21 cellular contexts compared by ENCODE assay signal in the genomic region with DNA sequence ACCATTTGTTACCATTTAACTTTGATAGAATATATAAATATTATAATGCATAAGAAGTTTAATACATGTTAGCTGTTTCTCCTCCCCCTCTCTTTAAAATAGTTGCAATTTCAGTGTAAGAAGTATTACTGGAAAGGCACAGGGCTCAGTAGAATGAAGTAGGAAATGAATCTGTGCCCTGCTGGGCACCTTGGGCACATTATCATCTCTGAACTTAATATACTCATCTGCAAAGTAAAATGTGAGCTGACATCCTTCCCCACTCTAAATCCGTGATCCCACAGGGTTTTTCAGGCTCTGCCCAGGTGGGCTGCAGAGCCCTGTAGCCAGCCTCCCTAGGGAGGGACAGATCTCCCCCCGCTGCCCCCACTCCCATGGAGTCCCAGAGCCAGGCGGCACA. TPM values are rescaled to one million over a fixed set of nuclear protein-coding genes. Genes with fewer than 3 reads are reported as not detected.
DNase-seq lines count a peak whose midpoint lies in the region; ATAC-seq lines count a peak whose summit lies in the region.
"Had no signal": no experiment of that assay in that cellular context is flagged by ENCODE, and none has a peak within 500 bp of the region (broad histone marks: within the 10 kb centered on the region; RNA-seq: fewer than 3 reads in every experiment).

No MANE protein-coding gene starts in this region.

- H3K18ac ChIP-seq in neuronal stem cell (ENCODE audit: low read length): peak overlapping the region; percentile 46

- no peak overlapping the region for H2BK15ac ChIP-seq in neuronal stem cell (ENCODE audit: low read length)

- DNase-seq in NCI-H82 (lab: John Stamatoyannopoulos, UW) (peak; percentile 9), NCI-H82 treated with DMSO at 0.1 percent for 48 hours (lab: John Stamatoyannopoulos, UW; ENCODE audit: unreplicated experiment) (no peak), neuronal stem cell (ENCODE audit: low spot score) (no peak), NCI-H1105 treated with DMSO at 0.1 percent for 48 hours (lab: John Stamatoyannopoulos, UW) (no peak)
- DNase-seq in activated naive CD8-positive, alpha-beta T cell treated with anti-CD3 and anti-CD28 coated beads for 36 hours: no peak
- DNase-seq: 8988T, EL, KBM-7, NCI-H1105, NCI-H187, NCI-H2107, NCI-H2227 treated with DMSO at 0.1 percent for 48 hours, NCI-H524, PC-3, RPMI8226, SHP77 treated with DMSO at 0.1 percent for 48 hours had no signal

- no peak overlapping the region for H2BK5ac ChIP-seq in neuronal stem cell (ENCODE audit: low read length)

- no peak overlapping the region for H3K9ac ChIP-seq in neuronal stem cell (ENCODE audit: low read depth, low read length, poor library complexity)

- no peak overlapping the region for H2AK5ac ChIP-seq in neuronal stem cell (ENCODE audit: low read depth, low read length)

- peak overlapping the region; percentile 46 for H3K27ac Mint-ChIP-seq in activated naive CD8-positive, alpha-beta T cell
- no peak overlapping the region for H3K27ac Mint-ChIP-seq in activated naive CD8-positive, alpha-beta T cell treated with anti-CD3 and anti-CD28 coated beads for 36 hours
- peak overlapping the region; percentile 74 for H3K27ac Mint-ChIP-seq in T-helper 1 cell treated with Interleukin-12 subunit alpha and Interleukin-12 subunit beta and Interleukin-4 antibody, amounts not matched to agents 30 μg/mL and 1 μg/mL, for 36 hours

- no peak overlapping the region for H2BK120ac ChIP-seq in neuronal stem cell (ENCODE audit: low read depth, low read length)

- H4K8ac ChIP-seq in neuronal stem cell (ENCODE audit: low read depth, low read length): no peak overlapping the region

- H3K4me1 ChIP-seq in neuronal stem cell (ENCODE audit: control insufficient read depth in 2 of 2, insufficient read depth in 1 of 2, low read depth in 1 of 2, low read length in 2 of 2): peaks cover 3 to 6% of the 10 kb centered on the region in 2 donors

- H3K23ac ChIP-seq in neuronal stem cell (ENCODE audit: low read depth, low read length, poor library complexity): no peak overlapping the region

- H2AFZ ChIP-seq in neuronal stem cell (ENCODE audit: low read length): no peak overlapping the region

- no peak for ATAC-seq in GM18520 (IDR thresholded peaks at IDR 0.05; ENCODE audit: unreplicated experiment)
- ATAC-seq: GM12878, PC-3 had no signal

- H3K4ac ChIP-seq in neuronal stem cell (ENCODE audit: low read length): peak overlapping the region; percentile 76

- H3K36me3 ChIP-seq in neuronal stem cell (replicated peaks in 1 of 2; ENCODE audit: control insufficient read depth in 2 of 2, insufficient read depth in 2 of 2, low read length in 2 of 2): no peaks in the 10 kb centered on the region

- H3K9me3 Mint-ChIP-seq in activated naive CD8-positive, alpha-beta T cell (ENCODE audit: low read depth): peaks cover 3% of the 10 kb centered on the region
- H3K9me3 Mint-ChIP-seq in activated naive CD8-positive, alpha-beta T cell treated with anti-CD3 and anti-CD28 coated beads for 36 hours: peaks cover 11% of the 10 kb centered on the region
- H3K9me3 Mint-ChIP-seq in T-helper 1 cell treated with Interleukin-12 subunit alpha and Interleukin-12 subunit beta and Interleukin-4 antibody, amounts not matched to agents 30 μg/mL and 1 μg/mL, for 36 hours: no peaks in the 10 kb centered on the region

- no CpG with 5 or more reads among the region's 3 CpGs for WGBS in neuronal stem cell (ENCODE audit: extremely low coverage in 2 of 2, insufficient read length in 2 of 2, insufficient replicate concordance in 1 of 2), 2 donors

- H3K36me3 Mint-ChIP-seq in activated naive CD8-positive, alpha-beta T cell: peaks cover 25% of the 10 kb centered on the region
- peaks cover 60% of the 10 kb centered on the region for H3K36me3 Mint-ChIP-seq in activated naive CD8-positive, alpha-beta T cell treated with anti-CD3 and anti-CD28 coated beads for 36 hours
- peaks cover 84% of the 10 kb centered on the region for H3K36me3 Mint-ChIP-seq in T-helper 1 cell treated with Interleukin-12 subunit alpha and Interleukin-12 subunit beta and Interleukin-4 antibody, amounts not matched to agents 30 μg/mL and 1 μg/mL, for 36 hours (ENCODE audit: low read depth)

- peaks cover 0 to 2% of the 10 kb centered on the region in 2 donors for H3K9me3 ChIP-seq in neuronal stem cell (replicated peaks in 1 of 2; ENCODE audit: control insufficient read depth in 2 of 2, insufficient read depth in 1 of 2, low read depth in 1 of 2, low read length in 2 of 2)

- H3K4me1 Mint-ChIP-seq in activated naive CD8-positive, alpha-beta T cell (ENCODE audit: low read depth): peaks cover 57% of the 10 kb centered on the region
- peaks cover 37% of the 10 kb centered on the region for H3K4me1 Mint-ChIP-seq in activated naive CD8-positive, alpha-beta T cell treated with anti-CD3 and anti-CD28 coated beads for 36 hours
- H3K4me1 Mint-ChIP-seq in T-helper 1 cell treated with Interleukin-12 subunit alpha and Interleukin-12 subunit beta and Interleukin-4 antibody, amounts not matched to agents 30 μg/mL and 1 μg/mL, for 36 hours (ENCODE audit: low read depth): peaks cover 59% of the 10 kb centered on the region

- no peaks in the 10 kb centered on the region for H3K27me3 Mint-ChIP-seq in activated naive CD8-positive, alpha-beta T cell
- no peaks in the 10 kb centered on the region for H3K27me3 Mint-ChIP-seq in activated naive CD8-positive, alpha-beta T cell treated with anti-CD3 and anti-CD28 coated beads for 36 hours
- H3K27me3 Mint-ChIP-seq in T-helper 1 cell treated with Interleukin-12 subunit alpha and Interleukin-12 subunit beta and Interleukin-4 antibody, amounts not matched to agents 30 μg/mL and 1 μg/mL, for 36 hours (ENCODE audit: low read depth): no peaks in the 10 kb centered on the region

- no peak overlapping the region for H3K4me3 Mint-ChIP-seq in activated naive CD8-positive, alpha-beta T cell
- H3K4me3 Mint-ChIP-seq in activated naive CD8-positive, alpha-beta T cell treated with anti-CD3 and anti-CD28 coated beads for 36 hours: no peak overlapping the region
- no peak overlapping the region for H3K4me3 Mint-ChIP-seq in T-helper 1 cell treated with Interleukin-12 subunit alpha and Interleukin-12 subunit beta and Interleukin-4 antibody, amounts not matched to agents 30 μg/mL and 1 μg/mL, for 36 hours
- H3K4me3 Mint-ChIP-seq: CD14-positive monocyte had no signal

- H3K14ac ChIP-seq in neuronal stem cell (ENCODE audit: low read length): no peak overlapping the region

- no peak overlapping the region for H4K91ac ChIP-seq in neuronal stem cell (ENCODE audit: low read depth, low read length, poor library complexity)

- no peak overlapping the region for H3K27ac ChIP-seq in neuronal stem cell (replicated peaks; ENCODE audit: low read length)

- H3K4me2 ChIP-seq in neuronal stem cell (ENCODE audit: insufficient read depth, low read length, poor library complexity, severe bottlenecking): no peak overlapping the region

- H3K27me3 ChIP-seq in neuronal stem cell (ENCODE audit: control insufficient read depth in 3 of 3, insufficient read depth in 3 of 3, low read depth in 1 of 3, low read length in 3 of 3): no peaks in the 10 kb centered on the region

- H3K79me1 ChIP-seq in neuronal stem cell (ENCODE audit: low read depth, low read length): no peaks in the 10 kb centered on the region

- H3K4me3 ChIP-seq in neuronal stem cell (ENCODE audit: low read length in 2 of 2): no peak overlapping the region
- H3K4me3 ChIP-seq: GM12878 had no signal

- no peak overlapping the region for H2BK12ac ChIP-seq in neuronal stem cell (ENCODE audit: low read length)

RNA-seq across cellular contexts. Expression of gene DPP4, which starts 56.8 kb away (rescaled TPM):
- total RNA-seq in activated naive CD8-positive, alpha-beta T cell treated with anti-CD3 and anti-CD28 coated beads for 36 hours: 10 to 100 TPM; 20.8 to 22.4 TPM
- 0.49 TPM for polyA plus RNA-seq in neuronal stem cell (2013, experiment 1 of 2)
- 0.46 TPM for polyA plus RNA-seq in neuronal stem cell (2013, experiment 2 of 2)
